ENCODE assay signal across 12 cellular contexts in genomic region chr4:7812191-7812860, GRCh38.
DNase-seq lines count a peak whose midpoint lies in the region; TF ChIP-seq lines count a peak whose summit lies in the region.
"Had no signal": no experiment of that assay in that cellular context is flagged by ENCODE, and none has a peak within 500 bp of the region (broad histone marks: within the 10 kb centered on the region; RNA-seq: fewer than 3 reads in every experiment).

No MANE protein-coding gene starts in this region.

- H3F3A ChIP-seq in neural progenitor cell (ENCODE audit: low read depth) = no peaks in the 10 kb centered on the region

- peak overlapping the region; percentile 36 for H3K4me3 ChIP-seq in adipocyte (ENCODE audit: low read length)
- H3K4me3 ChIP-seq in cardiac muscle cell = no peak overlapping the region
- H3K4me3 ChIP-seq in neural progenitor cell = no peak overlapping the region
- H3K4me3 ChIP-seq in uterus = peak overlapping the region in 1 of 2 donors; percentile 14

- no peak for TF ChIP-seq POLR2A in uterus (IDR thresholded peaks at IDR 0.05)

- no peak overlapping the region for H2AFZ ChIP-seq in neural progenitor cell (replicated peaks)

- H3K27me3 ChIP-seq in adipocyte (replicated peaks; ENCODE audit: control insufficient read depth, insufficient read depth, low read length) = no peaks in the 10 kb centered on the region
- no peaks in the 10 kb centered on the region for H3K27me3 ChIP-seq in cardiac muscle cell
- H3K27me3 ChIP-seq in neural progenitor cell = no peaks in the 10 kb centered on the region
- no peaks in the 10 kb centered on the region for H3K27me3 ChIP-seq in uterus

- H3K9ac ChIP-seq in adipocyte (ENCODE audit: low read length) = peak overlapping the region; percentile 65
- no peak overlapping the region for H3K9ac ChIP-seq in neural progenitor cell

- peak overlapping the region; percentile 35 for H3K4me2 ChIP-seq in neural progenitor cell

- peaks cover 2% of the 10 kb centered on the region for H3K27me3 Mint-ChIP-seq in neural progenitor cell (ENCODE audit: insufficient read depth, low read depth)
- H3K27me3 Mint-ChIP-seq: activated CD8-positive, alpha-beta memory T cell treated with anti-CD3 and anti-CD28 coated beads, Interleukin-2, amount 10 ng/mL, durations not matched to agents 7 days and 5 days; activated naive CD4-positive, alpha-beta T cell treated with anti-CD3 and anti-CD28 coated beads, Interleukin-2, amount 10 ng/mL, durations not matched to agents 7 days and 5 days had no signal

- H3K9me3 Mint-ChIP-seq in neural progenitor cell = no peaks in the 10 kb centered on the region
- H3K9me3 Mint-ChIP-seq: activated naive CD4-positive, alpha-beta T cell treated with anti-CD3 and anti-CD28 coated beads, Interleukin-2, amount 10 ng/mL, durations not matched to agents 7 days and 5 days; stimulated activated memory B cell treated with anti-CD40 and anti-IgM and Interleukin-4, amounts not matched to agents 10 μg/mL and 1 μg/mL and 100 μg/mL, for 72 hours had no signal

- TF ChIP-seq CTCF in cardiac muscle cell (IDR thresholded peaks at IDR 0.05; ENCODE audit: low read depth, low read length) (no peak), neural progenitor cell (IDR thresholded peaks at IDR 0.05) (no peak), uterus (IDR thresholded peaks at IDR 0.05) (no peak)

- peaks cover 47% of the 10 kb centered on the region for H3K4me1 Mint-ChIP-seq in neural progenitor cell
- H3K4me1 Mint-ChIP-seq: activated naive CD4-positive, alpha-beta T cell treated with anti-CD3 and anti-CD28 coated beads, Interleukin-2, amount 10 ng/mL, durations not matched to agents 7 days and 5 days; stimulated activated memory B cell treated with anti-CD40 and anti-IgM and Interleukin-4, amounts not matched to agents 10 μg/mL and 1 μg/mL and 100 μg/mL, for 72 hours had no signal

- H3K27ac ChIP-seq in cardiac muscle cell (peak overlapping the region; percentile 18), neural progenitor cell (no peak overlapping the region), uterus (peak overlapping the region; percentile 39 to 55)

- H3K27ac Mint-ChIP-seq in neural progenitor cell = peak overlapping the region; percentile 67
- H3K27ac Mint-ChIP-seq: activated CD8-positive, alpha-beta memory T cell treated with anti-CD3 and anti-CD28 coated beads, Interleukin-2, amount 10 ng/mL, durations not matched to agents 7 days and 5 days; activated naive CD4-positive, alpha-beta T cell treated with anti-CD3 and anti-CD28 coated beads, Interleukin-2, amount 10 ng/mL, durations not matched to agents 7 days and 5 days; stimulated activated memory B cell treated with anti-CD40 and anti-IgM and Interleukin-4, amounts not matched to agents 10 μg/mL and 1 μg/mL and 100 μg/mL, for 72 hours had no signal

- DNase-seq in adipocyte (ENCODE audit: low read depth) = no peak
- no peak for DNase-seq in cardiac muscle cell (ENCODE audit: low read depth in 1 of 2, low spot score in 1 of 2)
- no peak for DNase-seq in neural progenitor cell (ENCODE audit: low spot score)
- DNase-seq in uterus = no peak
- no peak for DNase-seq in foreskin melanocyte
- DNase-seq in activated gamma-delta T cell treated with Interleukin-2 at 50 U/mL for 16 hours = no peak
- DNase-seq in dermis blood vessel endothelial cell = no peak
- DNase-seq: activated CD8-positive, alpha-beta memory T cell treated with anti-CD3 and anti-CD28 coated beads, Interleukin-2, amount 10 ng/mL, durations not matched to agents 7 days and 5 days; activated naive CD4-positive, alpha-beta T cell treated with anti-CD3 and anti-CD28 coated beads, Interleukin-2, amount 10 ng/mL, durations not matched to agents 7 days and 5 days; midbrain; stimulated activated CD4-positive, alpha-beta T cell treated with anti-CD3 and anti-CD28 coated beads, Interleukin-4, amount 100 ng/mL, for 1 hour had no signal

- no peaks in the 10 kb centered on the region for H4K20me1 ChIP-seq in neural progenitor cell (ENCODE audit: low read depth)

- H3K9me3 ChIP-seq in adipocyte (ENCODE audit: control insufficient read depth, low read length) (no peaks in the 10 kb centered on the region), cardiac muscle cell (ENCODE audit: low read depth) (no peaks in the 10 kb centered on the region), neural progenitor cell (ENCODE audit: low read depth) (no peaks in the 10 kb centered on the region), uterus (no peaks in the 10 kb centered on the region)

- no peak overlapping the region for H3K4me3 Mint-ChIP-seq in neural progenitor cell
- H3K4me3 Mint-ChIP-seq: activated CD8-positive, alpha-beta memory T cell treated with anti-CD3 and anti-CD28 coated beads, Interleukin-2, amount 10 ng/mL, durations not matched to agents 7 days and 5 days; activated naive CD4-positive, alpha-beta T cell treated with anti-CD3 and anti-CD28 coated beads, Interleukin-2, amount 10 ng/mL, durations not matched to agents 7 days and 5 days; stimulated activated memory B cell treated with anti-CD40 and anti-IgM and Interleukin-4, amounts not matched to agents 10 μg/mL and 1 μg/mL and 100 μg/mL, for 72 hours had no signal

- H3K79me2 ChIP-seq in neural progenitor cell (ENCODE audit: low read depth) = no peaks in the 10 kb centered on the region

- intact Hi-C loops in uterus (cut with DNase I; ENCODE audit: low total_unique reads) = no loop called here

- H3K4me1 ChIP-seq in adipocyte (ENCODE audit: control insufficient read depth, insufficient read depth, low read length) = peaks cover 37% of the 10 kb centered on the region
- H3K4me1 ChIP-seq in cardiac muscle cell (ENCODE audit: low read depth) = peaks cover 12% of the 10 kb centered on the region
- peaks cover 18% of the 10 kb centered on the region for H3K4me1 ChIP-seq in neural progenitor cell
- peaks cover 4 to 5% of the 10 kb centered on the region in 2 donors for H3K4me1 ChIP-seq in uterus

- H3K36me3 ChIP-seq in adipocyte (ENCODE audit: control insufficient read depth, insufficient read depth, low read length, severe bottlenecking) = peaks cover 80% of the 10 kb centered on the region
- H3K36me3 ChIP-seq in cardiac muscle cell = peaks cover 26% of the 10 kb centered on the region
- no peaks in the 10 kb centered on the region for H3K36me3 ChIP-seq in neural progenitor cell
- H3K36me3 ChIP-seq in uterus = no peaks in the 10 kb centered on the region

- H3K36me3 Mint-ChIP-seq in neural progenitor cell = peaks cover 12% of the 10 kb centered on the region
- H3K36me3 Mint-ChIP-seq: stimulated activated memory B cell treated with anti-CD40 and anti-IgM and Interleukin-4, amounts not matched to agents 10 μg/mL and 1 μg/mL and 100 μg/mL, for 72 hours had no signal
